ENCODE assay signal across 8 cellular contexts in genomic region chr17:44557653-44558285, GRCh38. TPM values are rescaled to one million over a fixed set of nuclear protein-coding genes. Genes with fewer than 3 reads are reported as not detected.
A peak's percentile ranks its signal among the peaks of the same experiment; 100 is the strongest.
DNase-seq lines count a peak whose midpoint lies in the region; ATAC-seq and TF ChIP-seq lines count a peak whose summit lies in the region.

No MANE protein-coding gene starts in this region.

- peak overlapping the region in 5 of 8 donors; percentile 37 to 78 (median 70) for H3K27ac Mint-ChIP-seq in CD8-positive, alpha-beta memory T cell
- H3K27ac Mint-ChIP-seq in activated B cell treated with CpG ODN at 0.5 μM for 24 hours, result no peak overlapping the region
- H3K27ac Mint-ChIP-seq in endodermal cell, result peak overlapping the region; percentile 90

- peak overlapping the region; percentile 89 to 94 (median 92) for H3K4me3 Mint-ChIP-seq in CD8-positive, alpha-beta memory T cell
- H3K4me3 Mint-ChIP-seq in activated B cell treated with CpG ODN at 0.5 μM for 24 hours (peak overlapping the region; percentile 86), endodermal cell (peak overlapping the region; percentile 83)

- CTCF ChIA-PET in CD8-positive, alpha-beta memory T cell (lab: Charles Lee), result interaction anchor here (0.6 to 1.7 kb wide), 2 partner anchors 24 to 60 kb away, joined by 3 to 5 read pairs; no protein-coding TSS in a partner anchor
- CTCF ChIA-PET in activated B cell treated with CpG ODN at 0.5 μM for 24 hours (lab: Charles Lee), result no interaction called here

- no peak overlapping the region for H3K27ac ChIP-seq in CD8-positive, alpha-beta memory T cell (ENCODE audit: low read depth, low read length)
- H3K27ac ChIP-seq in endodermal cell (ENCODE audit: low read depth, low read length), result peak overlapping the region; percentile 98
- no peak overlapping the region for H3K27ac ChIP-seq in muscle layer of duodenum (ENCODE audit: low read length)
- H3K27ac ChIP-seq in aorta (ENCODE audit: low read depth in 1 of 2, low read length in 2 of 2), result peak overlapping the region in 1 of 2 donors; percentile 23

- peak in 3 of 5 donors; percentile 21 to 51 (median 30) for DNase-seq in CD8-positive, alpha-beta memory T cell
- DNase-seq in activated B cell treated with CpG ODN at 0.5 μM for 24 hours (peak; percentile 37), endodermal cell (peak; percentile 89), aorta (peak; percentile 74 to 86), inferior parietal cortex (ENCODE audit: extremely low spot score) (no peak)

- POLR2A ChIA-PET in CD8-positive, alpha-beta memory T cell (lab: Charles Lee), result no interaction called here
- POLR2A ChIA-PET in activated B cell treated with CpG ODN at 0.5 μM for 24 hours (lab: Charles Lee), result interaction anchor here (0.8 to 1.5 kb wide), 5 partner anchors 21 to 371 kb away, joined by 3 to 4 read pairs (median 3); partner anchors contain the start of genes CCDC43, GPATCH8 and TMUB2

- H3K4me1 ChIP-seq in CD8-positive, alpha-beta memory T cell (ENCODE audit: insufficient read depth, low read length), result peaks cover 7% of the 10 kb centered on the region
- H3K4me1 ChIP-seq in endodermal cell (ENCODE audit: control insufficient read depth, insufficient read depth, low read length) (peaks cover 3% of the 10 kb centered on the region), muscle layer of duodenum (ENCODE audit: control insufficient read depth in 1 of 2, insufficient read depth in 2 of 2, low read length in 2 of 2) (peaks cover 0 to 18% of the 10 kb centered on the region in 2 donors), aorta (ENCODE audit: control insufficient read depth in 1 of 2, insufficient read depth in 2 of 2, low read length in 2 of 2) (no peaks in the 10 kb centered on the region)

- no peaks in the 10 kb centered on the region for H3K9me3 Mint-ChIP-seq in CD8-positive, alpha-beta memory T cell
- H3K9me3 Mint-ChIP-seq in activated B cell treated with CpG ODN at 0.5 μM for 24 hours (no peaks in the 10 kb centered on the region), endodermal cell (peaks cover 10% of the 10 kb centered on the region)

- H3K9me3 ChIP-seq in CD8-positive, alpha-beta memory T cell (ENCODE audit: low read length), result no peaks in the 10 kb centered on the region
- no peaks in the 10 kb centered on the region for H3K9me3 ChIP-seq in endodermal cell (ENCODE audit: control insufficient read depth, low read length)
- no peaks in the 10 kb centered on the region for H3K9me3 ChIP-seq in muscle layer of duodenum (ENCODE audit: control insufficient read depth in 1 of 2, low read length in 2 of 2)
- no peaks in the 10 kb centered on the region for H3K9me3 ChIP-seq in aorta (ENCODE audit: control insufficient read depth, low read length)

- H3K4me1 Mint-ChIP-seq in CD8-positive, alpha-beta memory T cell, result peaks cover 17 to 31% (median 26%) of the 10 kb centered on the region in 3 donors
- peaks cover 26% of the 10 kb centered on the region for H3K4me1 Mint-ChIP-seq in activated B cell treated with CpG ODN at 0.5 μM for 24 hours
- peaks cover 45% of the 10 kb centered on the region for H3K4me1 Mint-ChIP-seq in endodermal cell

- H3K36me3 Mint-ChIP-seq in CD8-positive, alpha-beta memory T cell, result peaks cover 0 to 7% (median 0%) of the 10 kb centered on the region in 3 donors
- H3K36me3 Mint-ChIP-seq in activated B cell treated with CpG ODN at 0.5 μM for 24 hours (ENCODE audit: low read depth) (peaks cover 5% of the 10 kb centered on the region), endodermal cell (ENCODE audit: low read depth) (peaks cover 10% of the 10 kb centered on the region)

- 1 to 2% methylated on average over 38 to 69 of the region's 69 CpGs for WGBS in endodermal cell (ENCODE audit: insufficient coverage in 1 of 2, insufficient read length in 1 of 2), 2 experiments
- 0 to 1% methylated on average over 34 to 69 of the region's 69 CpGs for WGBS in aorta, 2 donors

- no peak for TF ChIP-seq CTCF in activated B cell treated with CpG ODN at 0.5 μM for 24 hours (IDR thresholded peaks at IDR 0.05)
- TF ChIP-seq CTCF in endodermal cell (conservative IDR thresholded peaks at IDR 0.05), result no peak

- ATAC-seq in HG03439 (IDR thresholded peaks at IDR 0.05; ENCODE audit: unreplicated experiment) (peak; percentile 15), activated B cell treated with CpG ODN at 0.5 μM for 24 hours (ENCODE audit: low read depth) (peak; percentile 12), aorta (ENCODE audit: low FRiP score) (peak; percentile 39), GM21515 (IDR thresholded peaks at IDR 0.05; ENCODE audit: unreplicated experiment) (no peak)

- peaks cover 50 to 71% of the 10 kb centered on the region in 2 donors for H3K27me3 Mint-ChIP-seq in CD8-positive, alpha-beta memory T cell
- H3K27me3 Mint-ChIP-seq in activated B cell treated with CpG ODN at 0.5 μM for 24 hours (peaks cover 18% of the 10 kb centered on the region), endodermal cell (ENCODE audit: insufficient read depth) (peaks cover 47% of the 10 kb centered on the region)

- peak overlapping the region; percentile 39 for H3K9ac ChIP-seq in endodermal cell (ENCODE audit: extremely low read depth, low read length, poor library complexity, severe bottlenecking)

- H3K27me3 ChIP-seq in CD8-positive, alpha-beta memory T cell (ENCODE audit: insufficient read depth, low read length, poor library complexity, severe bottlenecking), result peaks cover 17% of the 10 kb centered on the region
- peaks cover 14% of the 10 kb centered on the region for H3K27me3 ChIP-seq in endodermal cell (ENCODE audit: control insufficient read depth, insufficient read depth, low read length, poor library complexity, severe bottlenecking)
- H3K27me3 ChIP-seq in muscle layer of duodenum (ENCODE audit: low read depth, low read length), result no peaks in the 10 kb centered on the region
- no peaks in the 10 kb centered on the region for H3K27me3 ChIP-seq in aorta (ENCODE audit: control insufficient read depth in 1 of 2, insufficient read depth in 2 of 2, low read length in 1 of 2)

- peak overlapping the region; percentile 41 for H3K4me3 ChIP-seq in CD8-positive, alpha-beta memory T cell (ENCODE audit: low read length)
- peak overlapping the region; percentile 93 for H3K4me3 ChIP-seq in endodermal cell (ENCODE audit: low read length)
- H3K4me3 ChIP-seq in muscle layer of duodenum (ENCODE audit: low read depth in 1 of 2, low read length in 2 of 2), result peak overlapping the region; percentile 44 to 71
- H3K4me3 ChIP-seq in aorta (ENCODE audit: low read length in 2 of 2), result peak overlapping the region; percentile 67 to 76

- H3K36me3 ChIP-seq in CD8-positive, alpha-beta memory T cell (ENCODE audit: insufficient read depth, low read length), result no peaks in the 10 kb centered on the region
- no peaks in the 10 kb centered on the region for H3K36me3 ChIP-seq in endodermal cell (ENCODE audit: control insufficient read depth, insufficient read depth, low read length)
- no peaks in the 10 kb centered on the region for H3K36me3 ChIP-seq in muscle layer of duodenum (ENCODE audit: control insufficient read depth in 1 of 2, insufficient read depth in 2 of 2, low read length in 2 of 2)
- H3K36me3 ChIP-seq in aorta (ENCODE audit: control insufficient read depth in 1 of 2, insufficient read depth in 2 of 2, low read length in 1 of 2), result no peaks in the 10 kb centered on the region

- intact Hi-C loops in activated B cell treated with CpG ODN at 0.5 μM for 24 hours (cut with micrococcal nuclease), result loop anchor here (1.0 to 5.0 kb wide), 5 partner anchors 55 to 505 kb away; partner anchors contain the start of genes CCDC43, GPATCH8, MEIOC and NMT1
- intact Hi-C loops in aorta (cut with DNase I), result loop anchor here (2.0 to 5.0 kb wide), 2 partner anchors 27 to 40 kb away; no protein-coding TSS in a partner anchor

RNA-seq across cellular contexts. Expression of gene FZD2, which starts 0.5 kb away (rescaled TPM):
- under 1 TPM in 1 of 2 experiments, not detected in 1; 0.11 TPM for total RNA-seq in CD8-positive, alpha-beta memory T cell
- not detected for polyA plus RNA-seq in CD8-positive, alpha-beta memory T cell
- 0.91 TPM in 2 replicates for total RNA-seq in activated B cell treated with CpG ODN at 0.5 μM for 24 hours
- 10 to 100 TPM; 20.6 to 21.9 TPM for total RNA-seq in endodermal cell
- 65.2 TPM for polyA plus RNA-seq in endodermal cell (2013, experiment 1 of 2)
- 64.6 TPM for polyA plus RNA-seq in endodermal cell (2013, experiment 2 of 2)
- 10 to 100 TPM in 1 of 2 donors, 1 to 10 TPM in 1; 7.4 to 22.1 TPM for total RNA-seq in aorta
- 1 to 10 TPM; 3.9 to 9.8 TPM for polyA plus RNA-seq in aorta

RNA-seq across cellular contexts. Expression of gene GPATCH8, which starts 54.6 kb away (rescaled TPM):
- 10 to 100 TPM; 41.6 to 43.3 TPM for total RNA-seq in CD8-positive, alpha-beta memory T cell
- 73.3 TPM for polyA plus RNA-seq in CD8-positive, alpha-beta memory T cell
- total RNA-seq in activated B cell treated with CpG ODN at 0.5 μM for 24 hours (62.2 and 64.5 TPM in 2 replicates), endodermal cell (10 to 100 TPM; 49.9 to 55.2 TPM), aorta (10 to 100 TPM; 42.7 to 56.5 TPM)
- 33.0 TPM for polyA plus RNA-seq in endodermal cell (2013, experiment 1 of 2)
- 31.2 TPM for polyA plus RNA-seq in endodermal cell (2013, experiment 2 of 2)
- 10 to 100 TPM in 1 of 2 donors, 1 to 10 TPM in 1; 4.9 to 11.8 TPM for polyA plus RNA-seq in aorta

Comparison
In these comparisons a context has a peak if more than half of its experiments do, and no peak if none do; other contexts are left out.
1. H3K4me3 ChIP-seq: peak in every context shown above with its lines; median percentile 93 in endodermal cell; 72 in aorta; 58 in muscle layer of duodenum; 41 in CD8-positive, alpha-beta memory T cell.